18 cellular contexts compared by ENCODE assay signal in the genomic region with DNA sequence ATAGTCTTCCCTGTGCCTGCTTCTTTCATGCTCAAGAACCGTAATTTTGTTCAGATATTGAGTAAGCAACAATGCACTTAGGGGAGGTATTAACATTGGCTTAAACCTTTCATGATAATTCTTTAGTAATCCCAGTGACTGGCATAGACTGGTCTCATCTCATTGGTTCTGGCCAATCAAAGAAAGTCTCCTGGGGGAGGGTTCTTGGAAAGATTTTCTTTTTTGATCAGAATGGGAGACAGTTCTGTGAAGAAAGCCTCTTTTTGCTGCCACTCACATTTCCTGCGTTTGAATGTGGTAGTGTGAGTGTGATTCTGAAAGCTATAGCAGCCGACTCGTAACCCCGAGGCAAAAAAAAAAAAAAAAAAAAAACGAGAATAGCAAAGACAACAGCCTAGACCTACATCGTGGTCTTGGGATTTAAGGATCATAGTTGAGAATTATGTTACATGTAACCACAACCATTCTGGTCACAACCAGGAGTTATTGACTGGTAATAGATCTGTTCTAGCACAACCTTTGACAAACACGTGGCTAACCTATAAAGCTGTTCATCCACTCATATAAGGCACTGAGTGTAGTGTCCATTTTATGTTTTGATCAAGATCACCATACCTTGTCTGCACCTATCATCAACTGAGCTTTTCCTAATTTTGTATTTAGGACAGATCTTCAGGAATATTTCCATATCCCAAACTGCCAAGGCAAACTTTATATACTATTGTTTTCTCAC. TPM values are rescaled to one million over a fixed set of nuclear protein-coding genes. Genes with fewer than 3 reads are reported as not detected.
DNase-seq lines count a peak whose midpoint lies in the region; ATAC-seq and TF ChIP-seq lines count a peak whose summit lies in the region.
"Had no signal": no experiment of that assay in that cellular context is flagged by ENCODE, and none has a peak within 500 bp of the region (broad histone marks: within the 10 kb centered on the region; RNA-seq: fewer than 3 reads in every experiment).

No MANE protein-coding gene starts in this region.

- H3K27ac Mint-ChIP-seq in CD8-positive, alpha-beta memory T cell: peak overlapping the region in 5 of 8 donors; percentile 29 to 73 (median 56)
- peak overlapping the region; percentile 73 for H3K27ac Mint-ChIP-seq in T-helper 1 cell treated with Interleukin-12 subunit alpha and Interleukin-12 subunit beta and Interleukin-4 antibody, amounts not matched to agents 30 μg/mL and 1 μg/mL, for 36 hours

- H3K36me3 ChIP-seq in A673 (ENCODE audit: insufficient read depth, low read length, poor library complexity, severe bottlenecking): no peaks in the 10 kb centered on the region
- H3K36me3 ChIP-seq in CD8-positive, alpha-beta memory T cell (ENCODE audit: insufficient read depth, low read length): no peaks in the 10 kb centered on the region
- H3K36me3 ChIP-seq: thyroid gland had no signal

- intact Hi-C loops in A673 (cut with micrococcal nuclease; ENCODE audit: unreplicated experiment): no loop called here

- peaks cover 3 to 54% (median 19%) of the 10 kb centered on the region in 3 donors for H3K36me3 Mint-ChIP-seq in CD8-positive, alpha-beta memory T cell
- peaks cover 33% of the 10 kb centered on the region for H3K36me3 Mint-ChIP-seq in T-helper 1 cell treated with Interleukin-12 subunit alpha and Interleukin-12 subunit beta and Interleukin-4 antibody, amounts not matched to agents 30 μg/mL and 1 μg/mL, for 36 hours (ENCODE audit: low read depth)

- no peaks in the 10 kb centered on the region for H3K9me3 ChIP-seq in A673 (ENCODE audit: low read depth, low read length, poor library complexity, severe bottlenecking)
- no peaks in the 10 kb centered on the region for H3K9me3 ChIP-seq in CD8-positive, alpha-beta memory T cell (ENCODE audit: low read length)
- H3K9me3 ChIP-seq: thyroid gland had no signal

- peak overlapping the region in 5 of 7 donors; percentile 14 to 53 (median 38) for H3K4me3 Mint-ChIP-seq in CD8-positive, alpha-beta memory T cell
- H3K4me3 Mint-ChIP-seq in T-helper 1 cell treated with Interleukin-12 subunit alpha and Interleukin-12 subunit beta and Interleukin-4 antibody, amounts not matched to agents 30 μg/mL and 1 μg/mL, for 36 hours: peak overlapping the region; percentile 36

- ATAC-seq in esophagus mucosa (peak; percentile 58), GM18861 (IDR thresholded peaks at IDR 0.05; ENCODE audit: unreplicated experiment) (no peak), GM19324 (IDR thresholded peaks at IDR 0.05; ENCODE audit: low FRiP score, unreplicated experiment) (no peak)

- H3K27ac ChIP-seq in A673 (ENCODE audit: low read depth, low read length, poor library complexity, severe bottlenecking): no peak overlapping the region
- H3K27ac ChIP-seq in CD8-positive, alpha-beta memory T cell (ENCODE audit: low read depth, low read length): no peak overlapping the region
- H3K27ac ChIP-seq: PC-9, SK-N-MC, thyroid gland had no signal

- no peak for TF ChIP-seq CTCF in A673 (conservative IDR thresholded peaks at IDR 0.05; ENCODE audit: low read depth, low read length)

- no peaks in the 10 kb centered on the region for H3K27me3 Mint-ChIP-seq in CD8-positive, alpha-beta memory T cell
- no peaks in the 10 kb centered on the region for H3K27me3 Mint-ChIP-seq in T-helper 1 cell treated with Interleukin-12 subunit alpha and Interleukin-12 subunit beta and Interleukin-4 antibody, amounts not matched to agents 30 μg/mL and 1 μg/mL, for 36 hours (ENCODE audit: low read depth)

- BruUV-seq in A673 (replicated peaks; lab: Mats Ljungman, UMichigan): no TSS peak

- no peak overlapping the region for H3K4me3 ChIP-seq in A673 (ENCODE audit: low read depth, low read length, poor library complexity, severe bottlenecking)
- no peak overlapping the region for H3K4me3 ChIP-seq in CD8-positive, alpha-beta memory T cell (ENCODE audit: low read length)
- H3K4me3 ChIP-seq: PC-9, SK-N-MC, thyroid gland had no signal

- DNase-seq in A673 (ENCODE audit: low spot score): peak; percentile 15
- no peak for DNase-seq in CD8-positive, alpha-beta memory T cell
- no peak for DNase-seq in dedifferentiated amniotic fluid mesenchymal stem cell (ENCODE audit: extremely low spot score)
- DNase-seq in NCI-H69 (lab: John Stamatoyannopoulos, UW): no peak
- DNase-seq: amniotic stem cell; hippocampal formation; midbrain; NCI-H1930; NCI-H510A treated with DMSO at 0.1 percent for 48 hours; nucleus accumbens; PC-9; stimulated activated CD4-positive, alpha-beta T cell treated with anti-CD3 and anti-CD28 coated beads, Interleukin-4, amount 100 ng/mL, for 24 hours; thyroid gland had no signal

- peaks cover 16% of the 10 kb centered on the region for H3K4me1 ChIP-seq in A673 (ENCODE audit: insufficient read depth, low read length, poor library complexity, severe bottlenecking)
- H3K4me1 ChIP-seq in CD8-positive, alpha-beta memory T cell (ENCODE audit: insufficient read depth, low read length): peaks cover 7% of the 10 kb centered on the region
- H3K4me1 ChIP-seq: thyroid gland had no signal

- CTCF ChIA-PET in A673 (lab: Charles Lee): no interaction called here
- CTCF ChIA-PET in CD8-positive, alpha-beta memory T cell (lab: Charles Lee): no interaction called here

- POLR2A ChIA-PET in A673 (lab: Charles Lee; ENCODE audit: low non-redundant PET): interaction anchor here (0.7 kb wide), 1 partner anchor 1669 kb away, joined by 10 read pairs; no protein-coding TSS in a partner anchor
- POLR2A ChIA-PET in CD8-positive, alpha-beta memory T cell (lab: Charles Lee): no interaction called here

- no peaks in the 10 kb centered on the region for H3K9me3 Mint-ChIP-seq in CD8-positive, alpha-beta memory T cell
- no peaks in the 10 kb centered on the region for H3K9me3 Mint-ChIP-seq in T-helper 1 cell treated with Interleukin-12 subunit alpha and Interleukin-12 subunit beta and Interleukin-4 antibody, amounts not matched to agents 30 μg/mL and 1 μg/mL, for 36 hours

- H3K27me3 ChIP-seq in A673 (replicated peaks; ENCODE audit: insufficient read depth, low read depth, low read length, poor library complexity): no peaks in the 10 kb centered on the region
- H3K27me3 ChIP-seq in CD8-positive, alpha-beta memory T cell (ENCODE audit: insufficient read depth, low read length, poor library complexity, severe bottlenecking): no peaks in the 10 kb centered on the region
- H3K27me3 ChIP-seq: thyroid gland had no signal

- peaks cover 29 to 51% (median 42%) of the 10 kb centered on the region in 3 donors for H3K4me1 Mint-ChIP-seq in CD8-positive, alpha-beta memory T cell
- peaks cover 60% of the 10 kb centered on the region for H3K4me1 Mint-ChIP-seq in T-helper 1 cell treated with Interleukin-12 subunit alpha and Interleukin-12 subunit beta and Interleukin-4 antibody, amounts not matched to agents 30 μg/mL and 1 μg/mL, for 36 hours (ENCODE audit: low read depth)

RNA-seq across cellular contexts. Expression of gene TMEM217, which starts 15.1 kb away (rescaled TPM):
- total RNA-seq in A673 (2021) (0.37 TPM in 1 of 2 replicates, not detected in the other), esophagus mucosa (0.84 TPM)
- total RNA-seq in CD8-positive, alpha-beta memory T cell: 1 to 10 TPM; 4.2 to 6.6 TPM
- 0.44 TPM for polyA plus RNA-seq in CD8-positive, alpha-beta memory T cell

RNA-seq across cellular contexts. Expression of gene TBC1D22B, which starts 15.4 kb away (rescaled TPM):
- total RNA-seq in A673 (2021) (13.1 and 13.5 TPM in 2 replicates), esophagus mucosa (10.0 TPM)
- total RNA-seq in CD8-positive, alpha-beta memory T cell: 10 to 100 TPM; 14.4 TPM
- 11.2 TPM for polyA plus RNA-seq in CD8-positive, alpha-beta memory T cell
